31 cellular contexts compared by ENCODE assay signal in the genomic region with DNA sequence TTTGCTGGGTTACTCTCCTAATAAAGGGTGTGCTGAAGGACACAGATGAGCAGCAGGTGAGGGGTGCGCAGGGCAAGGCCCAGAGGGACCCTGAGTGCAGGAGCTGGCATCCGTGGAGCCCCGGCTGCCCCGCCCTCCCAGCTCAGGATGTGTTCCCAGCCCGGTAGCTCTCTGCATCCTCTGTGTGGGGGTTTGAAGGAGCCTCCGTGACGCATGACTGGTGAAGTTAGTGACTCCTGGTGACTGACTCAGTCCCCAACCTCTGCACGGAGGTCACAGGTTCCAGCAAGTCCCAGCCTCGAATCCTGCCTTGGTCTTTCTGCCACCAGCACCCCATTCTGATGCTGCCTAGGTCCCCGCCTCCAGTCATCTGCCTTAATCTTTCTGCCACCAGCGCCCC. TPM values are rescaled to one million over a fixed set of nuclear protein-coding genes. Genes with fewer than 3 reads are reported as not detected.
"Had no signal": no experiment of that assay in that cellular context is flagged by ENCODE, and none has a peak within 500 bp of the region (broad histone marks: within the 10 kb centered on the region; RNA-seq: fewer than 3 reads in every experiment).

No MANE protein-coding gene starts in this region.

- H2AFZ ChIP-seq: hepatocyte, parathyroid adenoma had no signal

- DNase-seq: activated CD4-positive, alpha-beta memory T cell treated with anti-CD3 and anti-CD28 coated beads, Interleukin-2, amount 10 ng/mL, durations not matched to agents 7 days and 5 days; activated CD4-positive, alpha-beta T cell treated with anti-CD3 and anti-CD28 coated beads for 48 hours; activated CD8-positive, alpha-beta memory T cell treated with anti-CD3 and anti-CD28 coated beads, Interleukin-2, amount 10 ng/mL, durations not matched to agents 7 days and 5 days; activated naive CD4-positive, alpha-beta T cell; activated naive CD8-positive, alpha-beta T cell treated with anti-CD3 and anti-CD28 coated beads, Interleukin-2, amount 10 ng/mL, durations not matched to agents 7 days and 5 days; activated T-cell treated with anti-CD3 and anti-CD28 coated beads, Interleukin-2, amount 50 U/mL, for 1 hour; amniotic stem cell; colonic mucosa; dorsolateral prefrontal cortex; effector memory CD8-positive, alpha-beta T cell; glutamatergic neuron; immature natural killer cell; left ventricle myocardium inferior; naive thymus-derived CD8-positive, alpha-beta T cell; sigmoid colon; stimulated activated CD4-positive, alpha-beta T cell treated with anti-CD3 and anti-CD28 coated beads, Interleukin-15, amount 100 ng/mL, for 24 hours; stimulated activated naive B cell treated with anti-CD40 and anti-IgM and Interleukin-4, amounts not matched to agents 10 μg/mL and 1 μg/mL and 100 μg/mL, for 72 hours; SW 1271; T-helper 17 cell; testis had no signal

- H3K9me3 ChIP-seq: colonic mucosa, testis had no signal

- H3K4me1 ChIP-seq: colonic mucosa, left ventricle myocardium inferior, parathyroid adenoma, sigmoid colon, testis, upper lobe of left lung had no signal

- H3K4me2 ChIP-seq: hepatocyte, smooth muscle cell had no signal

- FAIRE-seq: bronchial epithelial cell, endothelial cell of umbilical vein, frontal cortex had no signal

- H3K4me3 ChIP-seq: colonic mucosa, dorsolateral prefrontal cortex, hepatocyte, left ventricle myocardium inferior, sigmoid colon, smooth muscle cell, testis, upper lobe of left lung had no signal

- H3K27ac ChIP-seq: colonic mucosa, dorsolateral prefrontal cortex, hepatocyte, left ventricle myocardium inferior, parathyroid adenoma, sigmoid colon, testis, upper lobe of left lung had no signal

- H3K27me3 ChIP-seq: colonic mucosa, hepatocyte, testis, upper lobe of left lung had no signal

- H3K79me2 ChIP-seq: hepatocyte, parathyroid adenoma had no signal

- H3K9ac ChIP-seq: parathyroid adenoma had no signal

- H3K36me3 ChIP-seq: colonic mucosa, left ventricle myocardium inferior, sigmoid colon, upper lobe of left lung had no signal

RNA-seq across cellular contexts. Expression of a gene that starts 21.6 kb away (rescaled TPM):
- total RNA-seq: activated CD4-positive, alpha-beta memory T cell treated with anti-CD3 and anti-CD28 coated beads, Interleukin-2, amount 10 ng/mL, durations not matched to agents 7 days and 5 days; activated CD8-positive, alpha-beta memory T cell treated with anti-CD3 and anti-CD28 coated beads, Interleukin-2, amount 10 ng/mL, durations not matched to agents 7 days and 5 days; activated naive CD8-positive, alpha-beta T cell treated with anti-CD3 and anti-CD28 coated beads, Interleukin-2, amount 10 ng/mL, durations not matched to agents 7 days and 5 days; bronchial epithelial cell; colonic mucosa; endothelial cell of umbilical vein; frontal cortex; hepatocyte; kidney epithelial cell; naive thymus-derived CD8-positive, alpha-beta T cell; sigmoid colon; smooth muscle cell; T-helper 17 cell had no signal
- polyA plus RNA-seq: immature natural killer cell had no signal

RNA-seq across cellular contexts. Expression of a gene that starts 36.0 kb away (rescaled TPM):
- total RNA-seq: activated CD4-positive, alpha-beta memory T cell treated with anti-CD3 and anti-CD28 coated beads, Interleukin-2, amount 10 ng/mL, durations not matched to agents 7 days and 5 days; activated CD8-positive, alpha-beta memory T cell treated with anti-CD3 and anti-CD28 coated beads, Interleukin-2, amount 10 ng/mL, durations not matched to agents 7 days and 5 days; activated naive CD8-positive, alpha-beta T cell treated with anti-CD3 and anti-CD28 coated beads, Interleukin-2, amount 10 ng/mL, durations not matched to agents 7 days and 5 days; bronchial epithelial cell; colonic mucosa; dorsolateral prefrontal cortex; endothelial cell of umbilical vein; esophagus mucosa; frontal cortex; hepatocyte; kidney epithelial cell; left ventricle myocardium inferior; lung microvascular endothelial cell; mesothelial cell of epicardium; naive thymus-derived CD8-positive, alpha-beta T cell; sigmoid colon; smooth muscle cell; T-helper 17 cell; testis; upper lobe of left lung had no signal
- polyA plus RNA-seq: endothelial cell of umbilical vein; hepatocyte; immature natural killer cell; naive thymus-derived CD8-positive, alpha-beta T cell; sigmoid colon; smooth muscle cell had no signal

RNA-seq across cellular contexts. Expression of a gene that starts 51.0 kb away (rescaled TPM):
- total RNA-seq: activated CD4-positive, alpha-beta memory T cell treated with anti-CD3 and anti-CD28 coated beads, Interleukin-2, amount 10 ng/mL, durations not matched to agents 7 days and 5 days; activated CD8-positive, alpha-beta memory T cell treated with anti-CD3 and anti-CD28 coated beads, Interleukin-2, amount 10 ng/mL, durations not matched to agents 7 days and 5 days; activated naive CD8-positive, alpha-beta T cell treated with anti-CD3 and anti-CD28 coated beads, Interleukin-2, amount 10 ng/mL, durations not matched to agents 7 days and 5 days; bronchial epithelial cell; colonic mucosa; endothelial cell of umbilical vein; esophagus mucosa; frontal cortex; hepatocyte; kidney epithelial cell; left ventricle myocardium inferior; lung microvascular endothelial cell; mesothelial cell of epicardium; naive thymus-derived CD8-positive, alpha-beta T cell; sigmoid colon; smooth muscle cell; T-helper 17 cell; testis; upper lobe of left lung had no signal
- polyA plus RNA-seq: endothelial cell of umbilical vein; hepatocyte; immature natural killer cell; naive thymus-derived CD8-positive, alpha-beta T cell; sigmoid colon; smooth muscle cell had no signal
